In genomic region chr1:109274533-109275476, GRCh38 we compare ENCODE assay signal across 3 cellular contexts.
TF ChIP-seq lines count a peak whose summit lies in the region.

No MANE protein-coding gene starts in this region.

TF ChIP-seq in A549, 52 proteins besides CTCF, POLR2A, EP300 and RAD21 (continues in another document):
- TF ChIP-seq HDAC2 (IDR thresholded peaks at IDR 0.05) (no peak), CBX8 (IDR thresholded peaks at IDR 0.05) (no peak), ATOH8 (CRISPR knock-in tag; IDR thresholded peaks at IDR 0.05; ENCODE audit: low read depth) (no peak), HOXB5 (CRISPR knock-in tag; IDR thresholded peaks at IDR 0.05) (no peak), E2F6 (IDR thresholded peaks at IDR 0.05; ENCODE audit: borderline replicate concordance, low read depth) (peak; percentile 50; the same call in 1 of the 2 replicates), MAFK (IDR thresholded peaks at IDR 0.05; ENCODE audit: partially characterized antibody) (no peak), REST (IDR thresholded peaks at IDR 0.05) (no peak), HES2 (IDR thresholded peaks at IDR 0.05) (no peak), FOSB (CRISPR knock-in tag; IDR thresholded peaks at IDR 0.05) (no peak), RNF2 (IDR thresholded peaks at IDR 0.05; ENCODE audit: borderline replicate concordance, low read depth) (no peak), EHF (CRISPR knock-in tag; IDR thresholded peaks at IDR 0.05) (no peak), RFX5 (IDR thresholded peaks at IDR 0.05) (no peak), MYC (IDR thresholded peaks at IDR 0.05; ENCODE audit: borderline replicate concordance, low read length) (no peak), ESRRA (IDR thresholded peaks at IDR 0.05; ENCODE audit: borderline replicate concordance, low read length) (no peak), BHLHE40 (IDR thresholded peaks at IDR 0.05; ENCODE audit: low read depth, low read length) (no peak), GATA3 (IDR thresholded peaks at IDR 0.05; ENCODE audit: borderline replicate concordance) (peak; percentile 44; the same call in 1 of the 2 replicates)

TF ChIP-seq in K562, 482 proteins besides CTCF, POLR2A, EP300 and RAD21 (continues in another document):
- peak; percentile 23 to 38; a peak in 2 of 4 replicates for TF ChIP-seq NRF1 (conservative IDR thresholded peaks at IDR 0.05 in 1 of 2, IDR thresholded peaks at IDR 0.05 in 1 of 2)
- TF ChIP-seq ARID1B (IDR thresholded peaks at IDR 0.05): peak; percentile 60
- TF ChIP-seq SRSF3 (IDR thresholded peaks at IDR 0.05; ENCODE audit: insufficient read depth, low read length): 0 out of 2 replicates have a peak, but pooled peaks have one; percentile 39
- peak; percentile 53; the same call in 1 of the 2 replicates for TF ChIP-seq CTBP1 (IDR thresholded peaks at IDR 0.05; ENCODE audit: borderline replicate concordance)
- TF ChIP-seq LEF1 (IDR thresholded peaks at IDR 0.05): peak; percentile 68
- peak; percentile 96 for TF ChIP-seq SPI1 (IDR thresholded peaks at IDR 0.05; ENCODE audit: borderline replicate concordance, low read depth, low read length)
- TF ChIP-seq POLR2H (tag; IDR thresholded peaks at IDR 0.05; ENCODE audit: low read depth): no peak
- TF ChIP-seq MAZ (CRISPR knock-in tag; conservative IDR thresholded peaks at IDR 0.05 in 1 of 2, IDR thresholded peaks at IDR 0.05 in 1 of 2): 0 out of 4 replicates have a peak, but pooled peaks of 1 of the 2 experiments have one; percentile 21
- TF ChIP-seq ASH1L (IDR thresholded peaks at IDR 0.05; ENCODE audit: borderline replicate concordance, low read depth, partially characterized antibody): no peak
- peak; percentile 33; the same call in 1 of the 2 replicates for TF ChIP-seq ATF3 (IDR thresholded peaks at IDR 0.05)
- TF ChIP-seq ATF3 (CRISPR knock-in tag; conservative IDR thresholded peaks at IDR 0.05): no peak
- 0 out of 2 replicates have a peak, but pooled peaks have one; percentile 61 for TF ChIP-seq SMARCE1 (IDR thresholded peaks at IDR 0.05)
- no peak for TF ChIP-seq HDGF (IDR thresholded peaks at IDR 0.05)
- TF ChIP-seq FOXA3 (CRISPR knock-in tag; conservative IDR thresholded peaks at IDR 0.05 in 1 of 2, IDR thresholded peaks at IDR 0.05 in 1 of 2): peak; percentile 78 to 86; a peak in 3 of 4 replicates
- TF ChIP-seq JUND (IDR thresholded peaks at IDR 0.05; ENCODE audit: borderline replicate concordance, low read depth, low read length): 0 out of 2 replicates have a peak, but pooled peaks have one; percentile 16
- TF ChIP-seq JUND (tag; IDR thresholded peaks at IDR 0.05; ENCODE audit: borderline replicate concordance, low read depth, low read length): no peak; the same call in 2 of the 3 replicates
- TF ChIP-seq NCOA1 (IDR thresholded peaks at IDR 0.05; ENCODE audit: low read depth): no peak
- TF ChIP-seq ZNF140 (CRISPR knock-in tag; IDR thresholded peaks at IDR 0.05): no peak
- TF ChIP-seq HMGXB4 (CRISPR knock-in tag; IDR thresholded peaks at IDR 0.05): no peak
- TF ChIP-seq ZBTB9 (CRISPR knock-in tag; IDR thresholded peaks at IDR 0.05): no peak
- no peak for TF ChIP-seq CHD2 (IDR thresholded peaks at IDR 0.05; ENCODE audit: low read depth, low read length)
- TF ChIP-seq MEIS2 (IDR thresholded peaks at IDR 0.05; ENCODE audit: partially characterized antibody): peak; percentile 46
- TF ChIP-seq ZBTB11 (CRISPR knock-in tag; IDR thresholded peaks at IDR 0.05): peak in 1 of 3 experiments; percentile 27; a peak in 1 of 6 replicates
- TF ChIP-seq CBFA2T3 (IDR thresholded peaks at IDR 0.05): peak; percentile 6; the same call in 1 of the 2 replicates

TF ChIP-seq in HepG2, 621 proteins besides CTCF, POLR2A, EP300 and RAD21 (continues in another document):
- TF ChIP-seq PPARG (CRISPR knock-in tag; conservative IDR thresholded peaks at IDR 0.05) (peak; percentile 39; the same call in 1 of the 2 replicates), ZNF512 (CRISPR knock-in tag; IDR thresholded peaks at IDR 0.05) (no peak), ZNF646 (CRISPR knock-in tag; IDR thresholded peaks at IDR 0.05) (0 out of 2 replicates have a peak, but pooled peaks have one; percentile 36), ISX (CRISPR knock-in tag; conservative IDR thresholded peaks at IDR 0.05) (no peak), HDAC6 (IDR thresholded peaks at IDR 0.05; ENCODE audit: low read depth, low read length) (no peak), BRD4 (CRISPR knock-in tag; IDR thresholded peaks at IDR 0.05) (peak; percentile 49; the same call in 1 of the 2 replicates), HOMEZ (CRISPR knock-in tag; IDR thresholded peaks at IDR 0.05; ENCODE audit: low read depth) (no peak), ZNF710 (CRISPR knock-in tag; IDR thresholded peaks at IDR 0.05; ENCODE audit: borderline replicate concordance) (no peak), MNT (IDR thresholded peaks at IDR 0.05) (no peak; the same call in 1 of the 2 replicates), PHF20 (CRISPR knock-in tag; IDR thresholded peaks at IDR 0.05) (no peak), GPBP1L1 (CRISPR knock-in tag; IDR thresholded peaks at IDR 0.05) (no peak), ZNF12 (CRISPR knock-in tag; IDR thresholded peaks at IDR 0.05) (0 out of 2 replicates have a peak, but pooled peaks have one; percentile 19), ZBTB25 (CRISPR knock-in tag; IDR thresholded peaks at IDR 0.05) (no peak), ZNF326 (CRISPR knock-in tag; IDR thresholded peaks at IDR 0.05; ENCODE audit: borderline replicate concordance) (no peak), ZNF207 (IDR thresholded peaks at IDR 0.05; ENCODE audit: borderline replicate concordance) (no peak), BATF2 (CRISPR knock-in tag; IDR thresholded peaks at IDR 0.05) (no peak), ZNF570 (CRISPR knock-in tag; IDR thresholded peaks at IDR 0.05; ENCODE audit: borderline replicate concordance) (no peak), TARDBP (CRISPR knock-in tag; IDR thresholded peaks at IDR 0.05) (peak; percentile 66), STAG1 (CRISPR knock-in tag; IDR thresholded peaks at IDR 0.05) (peak; percentile 27; the same call in 1 of the 2 replicates), ZNF296 (CRISPR knock-in tag; conservative IDR thresholded peaks at IDR 0.05) (0 out of 2 replicates have a peak, but pooled peaks have one; percentile 24), KDM5B (CRISPR knock-in tag; IDR thresholded peaks at IDR 0.05; ENCODE audit: borderline replicate concordance) (no peak), ESRRA (CRISPR knock-in tag; IDR thresholded peaks at IDR 0.05; ENCODE audit: low read depth) (no peak), NFYB (CRISPR knock-in tag; IDR thresholded peaks at IDR 0.05) (peak; percentile 44), ZNF451 (CRISPR knock-in tag; IDR thresholded peaks at IDR 0.05) (no peak), RNF2 (conservative IDR thresholded peaks at IDR 0.05; ENCODE audit: low read depth) (no peak)
